ENCODE assay signal across 9 cellular contexts in the genomic region with DNA sequence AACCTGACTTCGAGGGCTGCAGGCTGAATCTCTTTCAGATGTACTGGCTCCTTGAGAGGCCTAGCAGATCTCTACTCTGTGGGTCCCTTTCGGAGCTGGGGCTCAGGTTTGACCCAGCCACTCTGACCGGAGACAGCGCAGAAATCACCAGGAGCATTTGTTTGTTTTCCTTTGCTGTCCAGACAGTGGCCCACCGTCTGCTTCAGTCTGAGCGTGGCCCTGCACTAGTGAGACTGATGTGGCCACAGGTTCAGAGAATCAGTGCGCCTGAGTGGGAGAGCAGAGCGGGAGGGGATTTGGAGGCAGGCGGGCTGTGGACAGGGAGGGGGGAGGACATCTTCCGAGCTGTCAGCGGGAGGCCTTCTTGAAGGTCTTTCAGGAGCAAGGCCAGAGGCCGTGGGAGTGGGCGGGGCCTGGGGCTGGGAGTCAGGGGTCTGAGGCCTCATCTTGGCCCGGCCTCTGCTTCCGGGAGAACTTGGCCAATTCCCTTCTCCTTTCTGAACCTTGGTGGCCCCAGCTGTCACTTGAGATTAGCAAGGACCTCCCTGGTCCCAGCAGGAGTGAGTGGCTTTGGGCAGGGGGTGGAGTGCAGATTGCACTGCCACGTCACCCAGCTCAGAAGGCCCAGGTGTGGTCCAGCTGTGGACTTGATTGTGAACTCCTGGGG. TPM values are rescaled to one million over a fixed set of nuclear protein-coding genes. Genes with fewer than 3 reads are reported as not detected.
A peak's percentile ranks its signal among the peaks of the same experiment; 100 is the strongest.
DNase-seq lines count a peak whose midpoint lies in the region; ATAC-seq, FAIRE-seq and TF ChIP-seq lines count a peak whose summit lies in the region.
"Had no signal": no experiment of that assay in that cellular context is flagged by ENCODE, and none has a peak within 500 bp of the region (broad histone marks: within the 10 kb centered on the region; RNA-seq: fewer than 3 reads in every experiment).

No MANE protein-coding gene starts in this region.

- 51 to 58% methylated on average over 16 of the region's 16 CpGs for WGBS in heart right ventricle, 2 donors
- no CpG with 5 or more reads among the region's 16 CpGs for WGBS in trophoblast cell (ENCODE audit: extremely low coverage, insufficient coverage, insufficient read length)

- H2BK120ac ChIP-seq in trophoblast cell (ENCODE audit: insufficient read depth, low read length, poor library complexity), result no peak overlapping the region

- DNase-seq in CD8-positive, alpha-beta memory T cell, result no peak
- no peak for DNase-seq in activated CD8-positive, alpha-beta T cell treated with anti-CD3 and anti-CD28 coated beads, Interleukin-2, amount 10 ng/mL, durations not matched to agents 7 days and 5 days
- DNase-seq in heart right ventricle, result peak; percentile 81 to 86
- no peak for DNase-seq in trophoblast cell
- DNase-seq in mucosa of gallbladder (ENCODE audit: low spot score), result no peak
- DNase-seq in RWPE1 (ENCODE audit: low spot score), result no peak
- DNase-seq in GM12891 (ENCODE audit: insufficient read length, low spot score), result no peak
- DNase-seq: NCI-H1436 had no signal

- H3K27ac Mint-ChIP-seq in CD8-positive, alpha-beta memory T cell, result peak overlapping the region; percentile 98 to 100 (median 100)
- peak overlapping the region; percentile 100 for H3K27ac Mint-ChIP-seq in activated CD8-positive, alpha-beta T cell treated with anti-CD3 and anti-CD28 coated beads, Interleukin-2, amount 10 ng/mL, durations not matched to agents 7 days and 5 days

- peak overlapping the region; percentile 4 for H3K4me3 ChIP-seq in CD8-positive, alpha-beta memory T cell (ENCODE audit: low read length)
- H3K4me3 ChIP-seq in heart right ventricle (peak overlapping the region in 3 of 10 donors; percentile 5 to 33 (median 8)), trophoblast cell (ENCODE audit: low read depth, low read length) (no peak overlapping the region)

- no peaks in the 10 kb centered on the region for H3K27me3 ChIP-seq in CD8-positive, alpha-beta memory T cell (ENCODE audit: insufficient read depth, low read length, poor library complexity, severe bottlenecking)
- H3K27me3 ChIP-seq in heart right ventricle (peaks cover 0 to 5% (median 0%) of the 10 kb centered on the region in 7 donors), trophoblast cell (ENCODE audit: insufficient read depth, low read length) (no peaks in the 10 kb centered on the region)

- POLR2A ChIA-PET in CD8-positive, alpha-beta memory T cell (lab: Charles Lee), result interaction anchor here (0.6 to 1.7 kb wide), 3 partner anchors 24 to 35 kb away, joined by 3 to 4 read pairs (median 3); no protein-coding TSS in a partner anchor
- POLR2A ChIA-PET in activated CD8-positive, alpha-beta T cell treated with anti-CD3 and anti-CD28 coated beads, Interleukin-2, amount 10 ng/mL, durations not matched to agents 7 days and 5 days (lab: Charles Lee), result interaction anchor here (0.6 to 4.3 kb wide), 5 partner anchors 13 to 346 kb away, joined by 3 to 31 read pairs (median 3); no protein-coding TSS in a partner anchor
- POLR2A ChIA-PET in RWPE1 (lab: Yijun Ruan, JAX; ENCODE audit: low non-redundant PET), result no interaction called here

- H4K12ac ChIP-seq in trophoblast cell (ENCODE audit: low read depth, low read length), result no peak overlapping the region

- no peak overlapping the region for H2BK5ac ChIP-seq in trophoblast cell (ENCODE audit: low read depth, low read length, poor library complexity)

- no peak overlapping the region for H2AFZ ChIP-seq in trophoblast cell (ENCODE audit: insufficient read depth, low read length, poor library complexity)

- no peaks in the 10 kb centered on the region for H3K79me2 ChIP-seq in trophoblast cell (ENCODE audit: control insufficient read depth, insufficient read depth, low read length, poor library complexity)

- CTCF ChIA-PET in CD8-positive, alpha-beta memory T cell (lab: Charles Lee), result interaction anchor here (0.9 to 6.7 kb wide), 3 partner anchors 13 to 50 kb away, joined by 5 to 68 read pairs (median 24); no protein-coding TSS in a partner anchor
- CTCF ChIA-PET in activated CD8-positive, alpha-beta T cell treated with anti-CD3 and anti-CD28 coated beads, Interleukin-2, amount 10 ng/mL, durations not matched to agents 7 days and 5 days (lab: Charles Lee), result interaction anchor here (1.2 to 8.0 kb wide), 4 partner anchors 10 to 50 kb away, joined by 3 to 118 read pairs (median 4); no protein-coding TSS in a partner anchor
- CTCF ChIA-PET in RWPE1 (lab: Yijun Ruan, JAX), result no interaction called here

- H3K27ac ChIP-seq in CD8-positive, alpha-beta memory T cell (ENCODE audit: low read depth, low read length), result peak overlapping the region; percentile 95
- peak overlapping the region; percentile 58 to 99 (median 80) for H3K27ac ChIP-seq in heart right ventricle
- no peak overlapping the region for H3K27ac ChIP-seq in trophoblast cell (ENCODE audit: low read depth, low read length)
- no peak overlapping the region for H3K27ac ChIP-seq in RWPE1

- H2BK12ac ChIP-seq in trophoblast cell (ENCODE audit: low read length), result peak overlapping the region; percentile 12

- TF ChIP-seq POLR2A in GM12891 (IDR thresholded peaks at IDR 0.05; ENCODE audit: low read depth, low read length), result no peak

- no peak overlapping the region for H2AK5ac ChIP-seq in trophoblast cell (ENCODE audit: low read length)

- H3K4me2 ChIP-seq in trophoblast cell (ENCODE audit: low read length), result no peak overlapping the region

- H3K23ac ChIP-seq in trophoblast cell (ENCODE audit: low read length), result no peak overlapping the region

- FAIRE-seq in GM12891 (lab: Jason Lieb, UNC), result no peak

- no peaks in the 10 kb centered on the region for H3K9me3 ChIP-seq in CD8-positive, alpha-beta memory T cell (ENCODE audit: low read length)
- H3K9me3 ChIP-seq in heart right ventricle (no peaks in the 10 kb centered on the region), trophoblast cell (ENCODE audit: insufficient read depth, low read depth, low read length) (no peaks in the 10 kb centered on the region)

- TF ChIP-seq CTCF in heart right ventricle (IDR thresholded peaks at IDR 0.05) (no peak), RWPE1 (conservative IDR thresholded peaks at IDR 0.05; ENCODE audit: low read depth) (no peak)

- no peak for ATAC-seq in activated CD8-positive, alpha-beta T cell treated with anti-CD3 and anti-CD28 coated beads, Interleukin-2, amount 10 ng/mL, durations not matched to agents 7 days and 5 days
- ATAC-seq in heart right ventricle, result peak; percentile 26 to 66 (median 44)
- no peak for ATAC-seq in HG03342 (IDR thresholded peaks at IDR 0.05; ENCODE audit: unreplicated experiment)

- peaks cover 3 to 35% (median 4%) of the 10 kb centered on the region in 3 donors for H3K36me3 Mint-ChIP-seq in CD8-positive, alpha-beta memory T cell
- H3K36me3 Mint-ChIP-seq in activated CD8-positive, alpha-beta T cell treated with anti-CD3 and anti-CD28 coated beads, Interleukin-2, amount 10 ng/mL, durations not matched to agents 7 days and 5 days (ENCODE audit: low read depth), result peaks cover 75% of the 10 kb centered on the region

- H3K9me3 Mint-ChIP-seq in CD8-positive, alpha-beta memory T cell, result peaks cover 0 to 2% (median 0%) of the 10 kb centered on the region in 5 donors
- no peaks in the 10 kb centered on the region for H3K9me3 Mint-ChIP-seq in activated CD8-positive, alpha-beta T cell treated with anti-CD3 and anti-CD28 coated beads, Interleukin-2, amount 10 ng/mL, durations not matched to agents 7 days and 5 days (ENCODE audit: insufficient read depth)

- H3K4ac ChIP-seq in trophoblast cell (ENCODE audit: low read depth, low read length), result no peak overlapping the region

- peaks cover 85 to 96% (median 91%) of the 10 kb centered on the region in 3 donors for H3K4me1 Mint-ChIP-seq in CD8-positive, alpha-beta memory T cell
- peaks cover 96% of the 10 kb centered on the region for H3K4me1 Mint-ChIP-seq in activated CD8-positive, alpha-beta T cell treated with anti-CD3 and anti-CD28 coated beads, Interleukin-2, amount 10 ng/mL, durations not matched to agents 7 days and 5 days (ENCODE audit: low read depth)

- intact Hi-C loops in heart right ventricle (cut with DNase I), result no loop called here

- peaks cover 96% of the 10 kb centered on the region for H3K4me1 ChIP-seq in CD8-positive, alpha-beta memory T cell (ENCODE audit: insufficient read depth, low read length)
- H3K4me1 ChIP-seq in heart right ventricle (peaks cover 17 to 100% (median 93%) of the 10 kb centered on the region in 9 donors), trophoblast cell (ENCODE audit: control insufficient read depth in 1 of 2, insufficient read depth in 2 of 2, low read length in 2 of 2) (peaks cover 10 to 16% of the 10 kb centered on the region in 2 experiments)

- H3K36me3 ChIP-seq in CD8-positive, alpha-beta memory T cell (ENCODE audit: insufficient read depth, low read length), result no peaks in the 10 kb centered on the region
- H3K36me3 ChIP-seq in heart right ventricle, result peaks cover 0 to 34% (median 0%) of the 10 kb centered on the region in 9 donors
- peaks cover 2 to 6% of the 10 kb centered on the region in 2 experiments for H3K36me3 ChIP-seq in trophoblast cell (ENCODE audit: control insufficient read depth in 1 of 2, insufficient read depth in 2 of 2, low read length in 2 of 2)

- H3K79me1 ChIP-seq in trophoblast cell (ENCODE audit: low read length), result no peaks in the 10 kb centered on the region

- no peak overlapping the region for H3K14ac ChIP-seq in trophoblast cell (ENCODE audit: low read length)

- peak overlapping the region in 5 of 7 donors; percentile 3 to 86 (median 59) for H3K4me3 Mint-ChIP-seq in CD8-positive, alpha-beta memory T cell
- peak overlapping the region; percentile 78 for H3K4me3 Mint-ChIP-seq in activated CD8-positive, alpha-beta T cell treated with anti-CD3 and anti-CD28 coated beads, Interleukin-2, amount 10 ng/mL, durations not matched to agents 7 days and 5 days

- H3K9ac ChIP-seq in trophoblast cell (ENCODE audit: low read length), result no peak overlapping the region

- no peak overlapping the region for H4K8ac ChIP-seq in trophoblast cell (ENCODE audit: low read depth, low read length)

- peaks cover 0 to 10% of the 10 kb centered on the region in 2 donors for H3K27me3 Mint-ChIP-seq in CD8-positive, alpha-beta memory T cell
- no peaks in the 10 kb centered on the region for H3K27me3 Mint-ChIP-seq in activated CD8-positive, alpha-beta T cell treated with anti-CD3 and anti-CD28 coated beads, Interleukin-2, amount 10 ng/mL, durations not matched to agents 7 days and 5 days (ENCODE audit: low read depth)

- H4K91ac ChIP-seq in trophoblast cell (ENCODE audit: low read depth, low read length), result no peak overlapping the region

- no peak overlapping the region for H3K18ac ChIP-seq in trophoblast cell (ENCODE audit: low read length)

RNA-seq across cellular contexts. Expression of a gene that starts 8.1 kb away (rescaled TPM):
- total RNA-seq in CD8-positive, alpha-beta memory T cell, result 100 to 1,000 TPM; 169 to 174 TPM
- 164 TPM for polyA plus RNA-seq in CD8-positive, alpha-beta memory T cell
- 100 to 1,000 TPM; 274 to 284 TPM for total RNA-seq in activated CD8-positive, alpha-beta T cell treated with anti-CD3 and anti-CD28 coated beads, Interleukin-2, amount 10 ng/mL, durations not matched to agents 7 days and 5 days
- total RNA-seq in heart right ventricle, result 10 to 100 TPM in 8 of 10 donors, 1 to 10 TPM in 2; 8.0 to 55.4 (median 15.7) TPM
- polyA plus RNA-seq in heart right ventricle, result 10 to 100 TPM; 11.9 to 15.3 TPM
- 239 and 247 TPM in 2 replicates for polyA plus RNA-seq in trophoblast cell (2013)
- total RNA-seq in mucosa of gallbladder, result 50.4 TPM
- 27.3 TPM for polyA plus RNA-seq in GM12891 (2012; ENCODE audit: low read depth, missing spikeins)

RNA-seq across cellular contexts. Expression of a gene that starts 54.9 kb away (rescaled TPM):
- total RNA-seq in CD8-positive, alpha-beta memory T cell, result 10 to 100 TPM; 24.1 to 28.5 TPM
- 9.7 TPM for polyA plus RNA-seq in CD8-positive, alpha-beta memory T cell
- 10 to 100 TPM; 32.5 to 39.9 TPM for total RNA-seq in activated CD8-positive, alpha-beta T cell treated with anti-CD3 and anti-CD28 coated beads, Interleukin-2, amount 10 ng/mL, durations not matched to agents 7 days and 5 days
- total RNA-seq in heart right ventricle (100 to 1,000 TPM in 2 of 10 donors, 10 to 100 TPM in 8; 59.6 to 161 (median 92.0) TPM), mucosa of gallbladder (69.0 TPM)
- 10 to 100 TPM; 36.9 to 48.2 TPM for polyA plus RNA-seq in heart right ventricle
- polyA plus RNA-seq in trophoblast cell (2013), result 10.5 TPM in 2 replicates
- polyA plus RNA-seq in GM12891 (2012; ENCODE audit: low read depth, missing spikeins), result 5.5 TPM

Comparison
In these comparisons a context has a peak if more than half of its experiments do, and no peak if none do; other contexts are left out.
1. DNase-seq: peak in heart right ventricle (2 of 2); none in CD8-positive, alpha-beta memory T cell (0 of 5), activated CD8-positive, alpha-beta T cell treated with anti-CD3 and anti-CD28 coated beads, Interleukin-2, amount 10 ng/mL, durations not matched to agents 7 days and 5 days (single experiment), trophoblast cell (0 of 2), mucosa of gallbladder (single experiment), RWPE1 (single experiment) and GM12891 (single experiment).
2. H3K27ac ChIP-seq: peak in CD8-positive, alpha-beta memory T cell (single experiment) and heart right ventricle (10 of 10); none in trophoblast cell (single experiment) and RWPE1 (single experiment).
3. ATAC-seq: peak in heart right ventricle (8 of 8); none in activated CD8-positive, alpha-beta T cell treated with anti-CD3 and anti-CD28 coated beads, Interleukin-2, amount 10 ng/mL, durations not matched to agents 7 days and 5 days (single experiment) and HG03342 (single experiment).